Comparison of ENCODE assay signal across 8 cellular contexts in genomic region chr12:101935769-101936741, GRCh38. TPM values are rescaled to one million over a fixed set of nuclear protein-coding genes. Genes with fewer than 3 reads are reported as not detected.
DNase-seq lines count a peak whose midpoint lies in the region; ATAC-seq and TF ChIP-seq lines count a peak whose summit lies in the region.

No MANE protein-coding gene starts in this region.

- no peaks in the 10 kb centered on the region for H3K27me3 ChIP-seq in CD8-positive, alpha-beta memory T cell (ENCODE audit: insufficient read depth, low read length, poor library complexity, severe bottlenecking)

- peak overlapping the region; percentile 84 for H3K27ac Mint-ChIP-seq in HFFc6
- H3K27ac Mint-ChIP-seq in CD8-positive, alpha-beta memory T cell, result peak overlapping the region in 1 of 8 donors; percentile 41

- DNase-seq in NCI-H524 (lab: John Stamatoyannopoulos, UW) (peak; percentile 5 to 77), NCI-H524 treated with DMSO at 0.1 percent for 48 hours (lab: John Stamatoyannopoulos, UW) (no peak), HFFc6 (peak; percentile 88), NCI-H2171 (lab: John Stamatoyannopoulos, UW) (peak; percentile 76), pulmonary artery endothelial cell (ENCODE audit: low read depth, low spot score) (peak; percentile 35), NOMO-1 treated with DMSO at 0.1 percent for 48 hours (lab: John Stamatoyannopoulos, UW; ENCODE audit: unreplicated experiment) (no peak)
- no peak for DNase-seq in CD8-positive, alpha-beta memory T cell

- CTCF ChIA-PET in CD8-positive, alpha-beta memory T cell (lab: Charles Lee), result interaction anchor here (0.6 kb wide), 1 partner anchor 548 kb away, joined by 4 read pairs; no protein-coding TSS in a partner anchor

- TF ChIP-seq CTCF in HFFc6 (IDR thresholded peaks at IDR 0.05), result peak; percentile 18; the same call in 1 of the 2 replicates

- POLR2A ChIA-PET in CD8-positive, alpha-beta memory T cell (lab: Charles Lee), result no interaction called here

- H3K9me3 Mint-ChIP-seq in HFFc6, result no peaks in the 10 kb centered on the region
- H3K9me3 Mint-ChIP-seq in CD8-positive, alpha-beta memory T cell, result no peaks in the 10 kb centered on the region

- H3K9me3 ChIP-seq in CD8-positive, alpha-beta memory T cell (ENCODE audit: low read length), result no peaks in the 10 kb centered on the region

- H3K4me1 Mint-ChIP-seq in HFFc6 (ENCODE audit: low read depth), result peaks cover 50% of the 10 kb centered on the region
- H3K4me1 Mint-ChIP-seq in CD8-positive, alpha-beta memory T cell, result peaks cover 0 to 7% (median 1%) of the 10 kb centered on the region in 3 donors

- peaks cover 4% of the 10 kb centered on the region; the same call in 1 of the 2 replicates for H3K36me3 Mint-ChIP-seq in HFFc6 (ENCODE audit: low read depth)
- H3K36me3 Mint-ChIP-seq in CD8-positive, alpha-beta memory T cell, result no peaks in the 10 kb centered on the region

- H3K27me3 Mint-ChIP-seq in HFFc6 (ENCODE audit: insufficient read depth), result no peaks in the 10 kb centered on the region; the same call in 1 of the 2 replicates
- H3K27me3 Mint-ChIP-seq in CD8-positive, alpha-beta memory T cell, result peaks cover 4 to 15% of the 10 kb centered on the region in 2 donors

- no peaks in the 10 kb centered on the region for H3K4me1 ChIP-seq in CD8-positive, alpha-beta memory T cell (ENCODE audit: insufficient read depth, low read length)

- peak; percentile 73 for ATAC-seq in esophagus mucosa

- no peak overlapping the region for H3K27ac ChIP-seq in CD8-positive, alpha-beta memory T cell (ENCODE audit: low read depth, low read length)

- no peak overlapping the region for H3K4me3 ChIP-seq in CD8-positive, alpha-beta memory T cell (ENCODE audit: low read length)

- H3K36me3 ChIP-seq in CD8-positive, alpha-beta memory T cell (ENCODE audit: insufficient read depth, low read length), result no peaks in the 10 kb centered on the region

- H3K4me3 Mint-ChIP-seq in HFFc6, result peak overlapping the region; percentile 69
- no peak overlapping the region for H3K4me3 Mint-ChIP-seq in CD8-positive, alpha-beta memory T cell

RNA-seq across cellular contexts. Expression of gene DRAM1, which starts 58.7 kb away (rescaled TPM):
- total RNA-seq in HFFc6 (2021; fragmentation: NEBNext Ultra II Directional; extraction: Animal tissue kit (Norgen Biotek cat#: 25700)), result 100 to 1,000 TPM; 109 to 136 (median 122) TPM
- total RNA-seq in esophagus mucosa (3.0 TPM), pulmonary artery endothelial cell (27.4 and 29.7 TPM in 2 replicates)
- total RNA-seq in CD8-positive, alpha-beta memory T cell, result 1 to 10 TPM; 8.9 to 9.7 TPM
- polyA plus RNA-seq in CD8-positive, alpha-beta memory T cell, result 5.5 TPM

Comparison
In these comparisons a context has a peak if more than half of its experiments do, and no peak if none do; other contexts are left out.
1. DNase-seq: peak in NCI-H524 (2 of 2), HFFc6 (single experiment), NCI-H2171 (single experiment) and pulmonary artery endothelial cell (single experiment); none in NCI-H524 treated with DMSO at 0.1 percent for 48 hours (single experiment), CD8-positive, alpha-beta memory T cell (0 of 5) and NOMO-1 treated with DMSO at 0.1 percent for 48 hours (single experiment).